In genomic region chr6:31821301-31822037, GRCh38 we compare ENCODE assay signal across 1 cellular context.
TF ChIP-seq lines count a peak whose summit lies in the region.

No MANE protein-coding gene starts in this region.

TF ChIP-seq in HepG2, 621 proteins besides CTCF, POLR2A, EP300 and RAD21 (continued from another document and continues in another):
- TF ChIP-seq ZBTB2 (CRISPR knock-in tag; IDR thresholded peaks at IDR 0.05; ENCODE audit: low read depth) (no peak), PHF20 (CRISPR knock-in tag; IDR thresholded peaks at IDR 0.05) (no peak; the same call in 1 of the 2 replicates), TEAD3 (CRISPR knock-in tag; optimal IDR thresholded peaks at IDR 0.05; ENCODE audit: borderline replicate concordance) (no peak), HES4 (CRISPR knock-in tag; IDR thresholded peaks at IDR 0.05; ENCODE audit: borderline replicate concordance) (no peak), AFF4 (CRISPR knock-in tag; IDR thresholded peaks at IDR 0.05) (no peak), ZNF878 (CRISPR knock-in tag; IDR thresholded peaks at IDR 0.05) (no peak), THAP9 (CRISPR knock-in tag; IDR thresholded peaks at IDR 0.05; ENCODE audit: borderline replicate concordance) (no peak), PAWR (CRISPR knock-in tag; IDR thresholded peaks at IDR 0.05; ENCODE audit: borderline replicate concordance) (no peak), ZNF550 (CRISPR knock-in tag; IDR thresholded peaks at IDR 0.05; ENCODE audit: borderline replicate concordance) (no peak), NFKBIZ (CRISPR knock-in tag; IDR thresholded peaks at IDR 0.05) (0 out of 2 replicates have a peak, but pooled peaks have one; percentile 6), CENPT (CRISPR knock-in tag; IDR thresholded peaks at IDR 0.05; ENCODE audit: low read depth) (no peak), KLF12 (CRISPR knock-in tag; IDR thresholded peaks at IDR 0.05; ENCODE audit: borderline replicate concordance) (peak; percentile 51; the same call in 1 of the 2 replicates), ETV5 (CRISPR knock-in tag; IDR thresholded peaks at IDR 0.05; ENCODE audit: borderline replicate concordance) (no peak), CEBPB (IDR thresholded peaks at IDR 0.05; ENCODE audit: borderline replicate concordance, low read depth, low read length) (0 out of 2 replicates have a peak, but pooled peaks have one; percentile 5), SNRNP70 (IDR thresholded peaks at IDR 0.05; ENCODE audit: low read depth, low read length) (no peak), AHR (CRISPR knock-in tag; IDR thresholded peaks at IDR 0.05) (0 out of 2 replicates have a peak, but pooled peaks have one; percentile 30), HOXA5 (CRISPR knock-in tag; IDR thresholded peaks at IDR 0.05) (no peak), ATF6 (CRISPR knock-in tag; conservative IDR thresholded peaks at IDR 0.05) (no peak), EED (CRISPR knock-in tag; IDR thresholded peaks at IDR 0.05) (no peak), REL (CRISPR knock-in tag; conservative IDR thresholded peaks at IDR 0.05) (no peak), NFIC (IDR thresholded peaks at IDR 0.05; ENCODE audit: low read length) (no peak), ZNF160 (CRISPR knock-in tag; IDR thresholded peaks at IDR 0.05) (no peak), DNMT1 (CRISPR knock-in tag; IDR thresholded peaks at IDR 0.05) (no peak), KMT2A (CRISPR knock-in tag; IDR thresholded peaks at IDR 0.05) (0 out of 2 replicates have a peak, but pooled peaks have one; percentile 2), XRCC5 (optimal IDR thresholded peaks at IDR 0.05; ENCODE audit: low read length) (no peak), NFKB2 (CRISPR knock-in tag; IDR thresholded peaks at IDR 0.05; ENCODE audit: borderline replicate concordance) (peak; percentile 71; the same call in 1 of the 2 replicates), ZBTB25 (CRISPR knock-in tag; IDR thresholded peaks at IDR 0.05) (no peak), ATF3 (CRISPR knock-in tag; IDR thresholded peaks at IDR 0.05) (no peak), PRMT3 (CRISPR knock-in tag; IDR thresholded peaks at IDR 0.05; ENCODE audit: borderline replicate concordance, low read depth) (no peak), DMTF1 (CRISPR knock-in tag; IDR thresholded peaks at IDR 0.05) (no peak), ZNF737 (CRISPR knock-in tag; IDR thresholded peaks at IDR 0.05; ENCODE audit: borderline replicate concordance) (no peak), ZNF616 (CRISPR knock-in tag; IDR thresholded peaks at IDR 0.05; ENCODE audit: low read depth) (no peak), PHB2 (IDR thresholded peaks at IDR 0.05; ENCODE audit: partially characterized antibody) (no peak), RFXAP (CRISPR knock-in tag; IDR thresholded peaks at IDR 0.05; ENCODE audit: borderline replicate concordance) (no peak), SCMH1 (CRISPR knock-in tag; IDR thresholded peaks at IDR 0.05; ENCODE audit: borderline replicate concordance) (no peak), FOXK1 (CRISPR knock-in tag; IDR thresholded peaks at IDR 0.05; ENCODE audit: borderline replicate concordance, low read depth) (no peak)
- TF ChIP-seq, protein P1, sequence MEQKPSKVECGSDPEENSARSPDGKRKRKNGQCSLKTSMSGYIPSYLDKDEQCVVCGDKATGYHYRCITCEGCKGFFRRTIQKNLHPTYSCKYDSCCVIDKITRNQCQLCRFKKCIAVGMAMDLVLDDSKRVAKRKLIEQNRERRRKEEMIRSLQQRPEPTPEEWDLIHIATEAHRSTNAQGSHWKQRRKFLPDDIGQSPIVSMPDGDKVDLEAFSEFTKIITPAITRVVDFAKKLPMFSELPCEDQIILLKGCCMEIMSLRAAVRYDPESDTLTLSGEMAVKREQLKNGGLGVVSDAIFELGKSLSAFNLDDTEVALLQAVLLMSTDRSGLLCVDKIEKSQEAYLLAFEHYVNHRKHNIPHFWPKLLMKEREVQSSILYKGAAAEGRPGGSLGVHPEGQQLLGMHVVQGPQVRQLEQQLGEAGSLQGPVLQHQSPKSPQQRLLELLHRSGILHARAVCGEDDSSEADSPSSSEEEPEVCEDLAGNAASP (CRISPR knock-in tag; IDR thresholded peaks at IDR 0.05; ENCODE audit: borderline replicate concordance): no peak
- TF ChIP-seq, protein P2, sequence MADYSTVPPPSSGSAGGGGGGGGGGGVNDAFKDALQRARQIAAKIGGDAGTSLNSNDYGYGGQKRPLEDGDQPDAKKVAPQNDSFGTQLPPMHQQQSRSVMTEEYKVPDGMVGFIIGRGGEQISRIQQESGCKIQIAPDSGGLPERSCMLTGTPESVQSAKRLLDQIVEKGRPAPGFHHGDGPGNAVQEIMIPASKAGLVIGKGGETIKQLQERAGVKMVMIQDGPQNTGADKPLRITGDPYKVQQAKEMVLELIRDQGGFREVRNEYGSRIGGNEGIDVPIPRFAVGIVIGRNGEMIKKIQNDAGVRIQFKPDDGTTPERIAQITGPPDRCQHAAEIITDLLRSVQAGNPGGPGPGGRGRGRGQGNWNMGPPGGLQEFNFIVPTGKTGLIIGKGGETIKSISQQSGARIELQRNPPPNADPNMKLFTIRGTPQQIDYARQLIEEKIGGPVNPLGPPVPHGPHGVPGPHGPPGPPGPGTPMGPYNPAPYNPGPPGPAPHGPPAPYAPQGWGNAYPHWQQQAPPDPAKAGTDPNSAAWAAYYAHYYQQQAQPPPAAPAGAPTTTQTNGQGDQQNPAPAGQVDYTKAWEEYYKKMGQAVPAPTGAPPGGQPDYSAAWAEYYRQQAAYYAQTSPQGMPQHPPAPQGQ (CRISPR knock-in tag; IDR thresholded peaks at IDR 0.05; ENCODE audit: borderline replicate concordance): no peak
- TF ChIP-seq, protein P3, sequence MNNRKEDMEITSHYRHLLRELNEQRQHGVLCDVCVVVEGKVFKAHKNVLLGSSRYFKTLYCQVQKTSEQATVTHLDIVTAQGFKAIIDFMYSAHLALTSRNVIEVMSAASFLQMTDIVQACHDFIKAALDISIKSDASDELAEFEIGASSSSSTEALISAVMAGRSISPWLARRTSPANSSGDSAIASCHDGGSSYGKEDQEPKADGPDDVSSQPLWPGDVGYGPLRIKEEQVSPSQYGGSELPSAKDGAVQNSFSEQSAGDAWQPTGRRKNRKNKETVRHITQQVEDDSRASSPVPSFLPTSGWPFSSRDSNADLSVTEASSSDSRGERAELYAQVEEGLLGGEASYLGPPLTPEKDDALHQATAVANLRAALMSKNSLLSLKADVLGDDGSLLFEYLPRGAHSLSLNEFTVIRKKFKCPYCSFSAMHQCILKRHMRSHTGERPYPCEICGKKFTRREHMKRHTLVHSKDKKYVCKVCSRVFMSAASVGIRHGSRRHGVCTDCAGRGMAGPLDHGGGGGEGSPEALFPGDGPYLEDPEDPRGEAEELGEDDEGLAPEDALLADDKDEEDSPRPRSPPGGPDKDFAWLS (CRISPR knock-in tag; IDR thresholded peaks at IDR 0.05; ENCODE audit: borderline replicate concordance): no peak
